1 cellular context compared by ENCODE assay signal in genomic region chrX:130174051-130174704, GRCh38.
TF ChIP-seq lines count a peak whose summit lies in the region.

No MANE protein-coding gene starts in this region.

TF ChIP-seq in K562, 482 proteins besides CTCF, POLR2A, EP300 and RAD21 (continued from another document and continues in another):
- TF ChIP-seq, protein P1, sequence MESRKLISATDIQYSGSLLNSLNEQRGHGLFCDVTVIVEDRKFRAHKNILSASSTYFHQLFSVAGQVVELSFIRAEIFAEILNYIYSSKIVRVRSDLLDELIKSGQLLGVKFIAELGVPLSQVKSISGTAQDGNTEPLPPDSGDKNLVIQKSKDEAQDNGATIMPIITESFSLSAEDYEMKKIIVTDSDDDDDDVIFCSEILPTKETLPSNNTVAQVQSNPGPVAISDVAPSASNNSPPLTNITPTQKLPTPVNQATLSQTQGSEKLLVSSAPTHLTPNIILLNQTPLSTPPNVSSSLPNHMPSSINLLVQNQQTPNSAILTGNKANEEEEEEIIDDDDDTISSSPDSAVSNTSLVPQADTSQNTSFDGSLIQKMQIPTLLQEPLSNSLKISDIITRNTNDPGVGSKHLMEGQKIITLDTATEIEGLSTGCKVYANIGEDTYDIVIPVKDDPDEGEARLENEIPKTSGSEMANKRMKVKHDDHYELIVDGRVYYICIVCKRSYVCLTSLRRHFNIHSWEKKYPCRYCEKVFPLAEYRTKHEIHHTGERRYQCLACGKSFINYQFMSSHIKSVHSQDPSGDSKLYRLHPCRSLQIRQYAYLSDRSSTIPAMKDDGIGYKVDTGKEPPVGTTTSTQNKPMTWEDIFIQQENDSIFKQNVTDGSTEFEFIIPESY (CRISPR knock-in tag; IDR thresholded peaks at IDR 0.05), result no peak
- TF ChIP-seq HDAC6 (IDR thresholded peaks at IDR 0.05; ENCODE audit: low read depth, low read length) (no peak), L3MBTL2 (IDR thresholded peaks at IDR 0.05) (peak; percentile 94), ZNF253 (CRISPR knock-in tag; conservative IDR thresholded peaks at IDR 0.05) (no peak), JUN (IDR thresholded peaks at IDR 0.05; ENCODE audit: borderline replicate concordance, low read depth, low read length) (peak; percentile 54; the same call in 1 of the 2 replicates), JUN (CRISPR knock-in tag; IDR thresholded peaks at IDR 0.05; ENCODE audit: borderline replicate concordance) (no peak), MECOM (CRISPR knock-in tag; IDR thresholded peaks at IDR 0.05) (peak; percentile 41; the same call in 1 of the 2 replicates), COPS2 (conservative IDR thresholded peaks at IDR 0.05) (no peak), E2F6 (IDR thresholded peaks at IDR 0.05; ENCODE audit: borderline replicate concordance in 1 of 2, extremely low read depth in 1 of 2, insufficient read depth in 1 of 2, insufficient read length in 1 of 2, low read depth in 1 of 2, low read length in 1 of 2, poor library complexity in 1 of 2, severe bottlenecking in 1 of 2) (peak; percentile 30 to 67), ZNF830 (CRISPR knock-in tag; IDR thresholded peaks at IDR 0.05) (no peak), NCOA2 (IDR thresholded peaks at IDR 0.05; ENCODE audit: partially characterized antibody in 2 of 2) (no peak), NFE2L1 (tag; IDR thresholded peaks at IDR 0.05; ENCODE audit: borderline replicate concordance, low read depth) (no peak), ZNF217 (CRISPR knock-in tag; IDR thresholded peaks at IDR 0.05) (no peak), HMG20B (CRISPR knock-in tag; IDR thresholded peaks at IDR 0.05) (no peak), SMARCA5 (IDR thresholded peaks at IDR 0.05) (no peak), KLF6 (CRISPR knock-in tag; IDR thresholded peaks at IDR 0.05; ENCODE audit: borderline replicate concordance) (0 out of 2 replicates have a peak, but pooled peaks have one; percentile 62), ZNF449 (CRISPR knock-in tag; IDR thresholded peaks at IDR 0.05) (0 out of 2 replicates have a peak, but pooled peaks have one; percentile 38), ETV1 (tag; conservative IDR thresholded peaks at IDR 0.05; ENCODE audit: low read depth) (0 out of 2 replicates have a peak, but pooled peaks have one; percentile 15), ZNF395 (CRISPR knock-in tag; IDR thresholded peaks at IDR 0.05) (peak; percentile 70; the same call in 1 of the 2 replicates), BACH1 (tag; IDR thresholded peaks at IDR 0.05) (0 out of 2 replicates have a peak, but pooled peaks have one; percentile 33), ZNF76 (CRISPR knock-in tag; IDR thresholded peaks at IDR 0.05; ENCODE audit: borderline replicate concordance) (0 out of 2 replicates have a peak, but pooled peaks have one; percentile 38), LCOR (CRISPR knock-in tag; IDR thresholded peaks at IDR 0.05) (no peak), CBX3 (IDR thresholded peaks at IDR 0.05; ENCODE audit: borderline replicate concordance in 1 of 2, low read length in 2 of 2) (no peak), ATF1 (CRISPR knock-in tag; IDR thresholded peaks at IDR 0.05) (no peak), ATF1 (tag; IDR thresholded peaks at IDR 0.05) (no peak), ZNF398 (CRISPR knock-in tag; IDR thresholded peaks at IDR 0.05) (no peak), BRD4 (IDR thresholded peaks at IDR 0.05) (no peak), SPI1 (IDR thresholded peaks at IDR 0.05; ENCODE audit: borderline replicate concordance, low read depth, low read length) (no peak), HIVEP1 (CRISPR knock-in tag; IDR thresholded peaks at IDR 0.05) (0 out of 2 replicates have a peak, but pooled peaks have one; percentile 59)
- TF ChIP-seq, protein P2, sequence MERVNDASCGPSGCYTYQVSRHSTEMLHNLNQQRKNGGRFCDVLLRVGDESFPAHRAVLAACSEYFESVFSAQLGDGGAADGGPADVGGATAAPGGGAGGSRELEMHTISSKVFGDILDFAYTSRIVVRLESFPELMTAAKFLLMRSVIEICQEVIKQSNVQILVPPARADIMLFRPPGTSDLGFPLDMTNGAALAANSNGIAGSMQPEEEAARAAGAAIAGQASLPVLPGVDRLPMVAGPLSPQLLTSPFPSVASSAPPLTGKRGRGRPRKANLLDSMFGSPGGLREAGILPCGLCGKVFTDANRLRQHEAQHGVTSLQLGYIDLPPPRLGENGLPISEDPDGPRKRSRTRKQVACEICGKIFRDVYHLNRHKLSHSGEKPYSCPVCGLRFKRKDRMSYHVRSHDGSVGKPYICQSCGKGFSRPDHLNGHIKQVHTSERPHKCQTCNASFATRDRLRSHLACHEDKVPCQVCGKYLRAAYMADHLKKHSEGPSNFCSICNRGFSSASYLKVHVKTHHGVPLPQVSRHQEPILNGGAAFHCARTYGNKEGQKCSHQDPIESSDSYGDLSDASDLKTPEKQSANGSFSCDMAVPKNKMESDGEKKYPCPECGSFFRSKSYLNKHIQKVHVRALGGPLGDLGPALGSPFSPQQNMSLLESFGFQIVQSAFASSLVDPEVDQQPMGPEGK (CRISPR knock-in tag; IDR thresholded peaks at IDR 0.05; ENCODE audit: borderline replicate concordance), result no peak
- TF ChIP-seq, protein P3, sequence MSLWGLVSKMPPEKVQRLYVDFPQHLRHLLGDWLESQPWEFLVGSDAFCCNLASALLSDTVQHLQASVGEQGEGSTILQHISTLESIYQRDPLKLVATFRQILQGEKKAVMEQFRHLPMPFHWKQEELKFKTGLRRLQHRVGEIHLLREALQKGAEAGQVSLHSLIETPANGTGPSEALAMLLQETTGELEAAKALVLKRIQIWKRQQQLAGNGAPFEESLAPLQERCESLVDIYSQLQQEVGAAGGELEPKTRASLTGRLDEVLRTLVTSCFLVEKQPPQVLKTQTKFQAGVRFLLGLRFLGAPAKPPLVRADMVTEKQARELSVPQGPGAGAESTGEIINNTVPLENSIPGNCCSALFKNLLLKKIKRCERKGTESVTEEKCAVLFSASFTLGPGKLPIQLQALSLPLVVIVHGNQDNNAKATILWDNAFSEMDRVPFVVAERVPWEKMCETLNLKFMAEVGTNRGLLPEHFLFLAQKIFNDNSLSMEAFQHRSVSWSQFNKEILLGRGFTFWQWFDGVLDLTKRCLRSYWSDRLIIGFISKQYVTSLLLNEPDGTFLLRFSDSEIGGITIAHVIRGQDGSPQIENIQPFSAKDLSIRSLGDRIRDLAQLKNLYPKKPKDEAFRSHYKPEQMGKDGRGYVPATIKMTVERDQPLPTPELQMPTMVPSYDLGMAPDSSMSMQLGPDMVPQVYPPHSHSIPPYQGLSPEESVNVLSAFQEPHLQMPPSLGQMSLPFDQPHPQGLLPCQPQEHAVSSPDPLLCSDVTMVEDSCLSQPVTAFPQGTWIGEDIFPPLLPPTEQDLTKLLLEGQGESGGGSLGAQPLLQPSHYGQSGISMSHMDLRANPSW (CRISPR knock-in tag; IDR thresholded peaks at IDR 0.05), result no peak
- TF ChIP-seq, protein P4, sequence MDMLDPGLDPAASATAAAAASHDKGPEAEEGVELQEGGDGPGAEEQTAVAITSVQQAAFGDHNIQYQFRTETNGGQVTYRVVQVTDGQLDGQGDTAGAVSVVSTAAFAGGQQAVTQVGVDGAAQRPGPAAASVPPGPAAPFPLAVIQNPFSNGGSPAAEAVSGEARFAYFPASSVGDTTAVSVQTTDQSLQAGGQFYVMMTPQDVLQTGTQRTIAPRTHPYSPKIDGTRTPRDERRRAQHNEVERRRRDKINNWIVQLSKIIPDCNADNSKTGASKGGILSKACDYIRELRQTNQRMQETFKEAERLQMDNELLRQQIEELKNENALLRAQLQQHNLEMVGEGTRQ (CRISPR knock-in tag; IDR thresholded peaks at IDR 0.05), result peak; percentile 50; the same call in 1 of the 2 replicates
